ENCODE assay signal across 9 cellular contexts in the genomic region with DNA sequence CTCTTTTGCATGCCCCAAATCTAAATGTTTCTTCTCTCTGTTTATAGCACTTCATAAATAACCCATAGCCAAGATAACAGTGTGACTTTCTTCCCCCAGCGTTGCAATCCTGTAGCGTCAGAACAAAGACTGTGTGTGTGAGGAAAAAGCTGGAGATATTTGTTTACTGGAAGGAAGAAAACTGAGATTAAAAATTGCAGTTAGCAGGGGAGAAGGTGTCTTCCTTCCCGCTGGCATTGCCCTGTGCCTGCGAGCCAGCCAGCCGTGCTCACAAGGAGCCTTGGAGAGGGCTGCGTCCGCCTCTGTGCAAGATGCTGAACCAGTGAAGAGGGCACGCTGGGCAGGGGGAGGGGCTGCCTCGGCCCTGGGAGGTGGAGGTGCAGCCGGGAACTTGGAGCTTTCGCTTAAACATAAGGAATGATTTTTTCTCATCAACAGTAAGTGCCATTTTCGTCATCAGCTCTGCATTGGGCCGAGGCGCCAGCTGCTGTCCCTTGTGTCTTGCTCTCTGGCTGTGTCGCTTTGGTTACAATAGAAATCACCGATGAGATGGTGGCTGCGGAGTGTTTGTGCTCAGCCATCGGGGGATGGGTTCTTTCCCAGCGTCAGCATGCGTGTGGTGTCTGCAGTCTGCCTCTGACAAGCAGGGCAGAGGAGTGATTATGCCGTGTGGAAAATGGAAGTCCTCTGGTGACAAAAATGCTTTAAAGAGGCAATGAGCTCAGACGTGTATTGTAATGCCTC.
DNase-seq lines count a peak whose midpoint lies in the region; ATAC-seq, FAIRE-seq and TF ChIP-seq lines count a peak whose summit lies in the region.
"Had no signal": no experiment of that assay in that cellular context is flagged by ENCODE, and none has a peak within 500 bp of the region (broad histone marks: within the 10 kb centered on the region; RNA-seq: fewer than 3 reads in every experiment).

No MANE protein-coding gene starts in this region.

- no peaks in the 10 kb centered on the region for H3K27me3 Mint-ChIP-seq in nephron progenitor cell (ENCODE audit: low read depth, poor library complexity)

- ATAC-seq in HG03159 (IDR thresholded peaks at IDR 0.05; ENCODE audit: unreplicated experiment) = peak; percentile 59

- TF ChIP-seq CTCF in fibroblast of villous mesenchyme (IDR thresholded peaks at IDR 0.05; ENCODE audit: insufficient read depth, low read depth, low read length) (no peak), nephron progenitor cell (IDR thresholded peaks at IDR 0.05) (no peak)

- H3K36me3 Mint-ChIP-seq in nephron progenitor cell (ENCODE audit: low read depth) = peaks cover 36% of the 10 kb centered on the region

- DNase-seq in GM12891 (ENCODE audit: insufficient read length, low spot score) (no peak), T follicular helper cell (ENCODE audit: low read depth) (peak; percentile 11), fibroblast of villous mesenchyme (ENCODE audit: low read depth) (peak; percentile 53), nephron progenitor cell (peak; percentile 71), GDM1 (lab: John Stamatoyannopoulos, UW) (no peak), amniotic stem cell (lab: John Stamatoyannopoulos, UW) (no peak), LoVo (ENCODE audit: low spot score) (no peak)

- peak overlapping the region; percentile 82 for H3K4me3 Mint-ChIP-seq in nephron progenitor cell

- H3K9me3 Mint-ChIP-seq in nephron progenitor cell = no peaks in the 10 kb centered on the region

- peak overlapping the region; percentile 63 for H3K4me3 ChIP-seq in fibroblast of villous mesenchyme (ENCODE audit: low read depth, low read length)
- H3K4me3 ChIP-seq: SK-N-MC had no signal

- no peak for TF ChIP-seq POLR2A in GM12891 (IDR thresholded peaks at IDR 0.05; ENCODE audit: low read depth, low read length)

- H3K4me1 Mint-ChIP-seq in nephron progenitor cell = peaks cover 60% of the 10 kb centered on the region

- H3K27ac Mint-ChIP-seq in nephron progenitor cell = peak overlapping the region; percentile 73

- peak; percentile 88 for FAIRE-seq in GM12891 (lab: Jason Lieb, UNC)

TF ChIP-seq in GM12891, 5 proteins besides CTCF, POLR2A, EP300 and RAD21:
- TF ChIP-seq SPI1 (IDR thresholded peaks at IDR 0.05; ENCODE audit: low read depth, low read length) (no peak), TAF1 (IDR thresholded peaks at IDR 0.05; ENCODE audit: low read depth, low read length) (no peak), PAX5 (IDR thresholded peaks at IDR 0.05; ENCODE audit: insufficient read depth, low read length, severe bottlenecking) (no peak), POLR2AphosphoS5 (IDR thresholded peaks at IDR 0.05; ENCODE audit: low read depth, low read length) (no peak), POU2F2 (IDR thresholded peaks at IDR 0.05; ENCODE audit: low read depth, low read length) (no peak)
TF ChIP-seq in GM12891: peak in this region for 0.

Comparison
In these comparisons a context has a peak if more than half of its experiments do, and no peak if none do; other contexts are left out.
1. DNase-seq: peak in T follicular helper cell (single experiment), fibroblast of villous mesenchyme (single experiment) and nephron progenitor cell (single experiment); none in GM12891 (single experiment), GDM1 (single experiment), amniotic stem cell (single experiment) and LoVo (single experiment).